8 cellular contexts compared by ENCODE assay signal in the genomic region with DNA sequence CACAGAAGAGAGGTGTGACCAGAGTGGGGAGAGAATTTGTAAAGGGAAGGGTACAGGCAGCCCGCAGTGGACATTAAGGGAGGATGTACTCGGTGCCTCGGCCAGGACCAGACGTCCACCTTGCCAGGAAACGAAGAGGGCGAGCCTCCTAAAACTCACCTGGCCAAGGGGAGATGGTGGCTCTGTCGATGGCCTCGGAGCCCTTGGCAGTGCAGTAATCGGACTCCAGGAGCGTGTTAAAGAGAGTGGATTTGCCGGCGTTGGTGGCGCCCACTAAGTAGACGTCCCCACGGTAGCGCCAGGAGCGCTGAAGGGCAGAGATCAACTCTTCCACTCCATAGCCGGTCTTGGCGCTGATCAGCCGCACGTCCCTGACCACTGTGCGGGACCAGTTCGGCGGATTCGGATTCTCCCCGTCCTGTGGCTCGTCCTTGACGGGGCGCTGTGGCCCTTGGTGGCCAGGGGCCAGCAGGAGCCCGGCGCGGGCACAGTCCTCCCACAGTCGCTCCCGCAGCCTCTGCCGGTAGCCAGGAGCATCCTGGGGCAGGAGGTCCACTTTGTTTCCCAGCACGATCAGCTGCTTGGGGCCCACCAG. TPM values are rescaled to one million over a fixed set of nuclear protein-coding genes. Genes with fewer than 3 reads are reported as not detected.
DNase-seq lines count a peak whose midpoint lies in the region; ATAC-seq, FAIRE-seq and TF ChIP-seq lines count a peak whose summit lies in the region.

No MANE protein-coding gene starts in this region.

- peak overlapping the region; percentile 92; the same call in 1 of the 2 replicates for H3K27ac ChIP-seq in GM12878 (ENCODE audit: control insufficient read depth, insufficient read depth)
- peak overlapping the region; percentile 80 to 89 for H3K27ac ChIP-seq in tibial artery

- BruUV-seq in Calu3 (replicated peaks; lab: Mats Ljungman, UMichigan) (no TSS peak), GM12878 (replicated peaks; lab: Mats Ljungman, UMichigan) (no TSS peak)

- H3K36me3 ChIP-seq in GM12878 (ENCODE audit: control insufficient read depth in 2 of 2, insufficient read depth in 2 of 2, low read length in 1 of 2): peaks cover 4 to 14% of the 10 kb centered on the region in 2 experiments; a peak in 3 of 4 replicates
- H3K36me3 ChIP-seq in tibial artery: peaks cover 27 to 32% (median 30%) of the 10 kb centered on the region in 3 donors

- TF ChIP-seq RAD21 in Ishikawa (IDR thresholded peaks at IDR 0.05; ENCODE audit: low read depth) (no peak), GM12878 (IDR thresholded peaks at IDR 0.05; ENCODE audit: insufficient read depth, low read depth, low read length) (no peak)

- CTCF ChIA-PET in Calu3 (lab: Charles Lee): interaction anchor here (0.5 kb wide), 1 partner anchor 69 kb away, joined by 9 read pairs; the partner anchor contains the start of gene REST
- CTCF ChIA-PET in GM12878 (lab: Yijun Ruan, JAX): interaction anchor here (1.1 to 1.7 kb wide), 2 partner anchors 16 to 65 kb away, joined by 4 to 6 read pairs; no protein-coding TSS in a partner anchor

- intact Hi-C loops in Calu3 (cut with micrococcal nuclease; ENCODE audit: unreplicated experiment) (no loop called here), GM12878 (cut with micrococcal nuclease; ENCODE audit: unreplicated experiment) (loop anchor here (5.0 kb wide), 1 partner anchor 1029 kb away; the partner anchor contains the start of gene CEP135), tibial artery (cut with DNase I; ENCODE audit: low total_unique reads) (loop anchor here (5.0 kb wide), 1 partner anchor 69 kb away; the partner anchor contains the start of gene REST)

- no peaks in the 10 kb centered on the region for H3K9me3 Mint-ChIP-seq in Calu3 (ENCODE audit: low read depth, unreplicated experiment)

- peak overlapping the region; percentile 98 for H3K4me3 Mint-ChIP-seq in Calu3 (ENCODE audit: low read depth, unreplicated experiment)

- peak overlapping the region; percentile 98 for H3K9ac ChIP-seq in GM12878 (ENCODE audit: control insufficient read depth, insufficient read depth, low read length)

- H3K4me3 ChIP-seq in GM12878 (peak overlapping the region; percentile 86), tibial artery (peak overlapping the region; percentile 75 to 97)

- H3K27ac Mint-ChIP-seq in Calu3 (ENCODE audit: unreplicated experiment): peak overlapping the region; percentile 84

- ATAC-seq in GM12878 (peak; percentile 1), left lobe of liver (peak; percentile 29), HG03039 (IDR thresholded peaks at IDR 0.05; ENCODE audit: unreplicated experiment) (no peak)

- peak overlapping the region; percentile 94 for H3K4me2 ChIP-seq in GM12878 (ENCODE audit: control insufficient read depth, insufficient read depth)

- peaks cover 6% of the 10 kb centered on the region; the same call in 1 of the 2 replicates for H4K20me1 ChIP-seq in GM12878 (ENCODE audit: control insufficient read depth, insufficient read depth)

- TF ChIP-seq CTCF in Calu3 (IDR thresholded peaks at IDR 0.05; ENCODE audit: unreplicated experiment) (no peak), GM12878 (IDR thresholded peaks at IDR 0.05 in 2 of 3, conservative IDR thresholded peaks at IDR 0.05 in 1 of 3; ENCODE audit: control insufficient read depth in 2 of 3, extremely low read depth in 1 of 3, insufficient read depth in 1 of 3, low read depth in 3 of 3, low read length in 3 of 3) (no peak), tibial artery (IDR thresholded peaks at IDR 0.05) (no peak)

- H3K27me3 ChIP-seq in GM12878 (replicated peaks in 1 of 2; ENCODE audit: control insufficient read depth in 2 of 2, insufficient read depth in 2 of 2, low read length in 1 of 2): no peaks in the 10 kb centered on the region
- no peaks in the 10 kb centered on the region for H3K27me3 ChIP-seq in tibial artery

- in situ Hi-C loops in GM12878 (cut with MboI): no loop called here

- peaks cover 2% of the 10 kb centered on the region for H3K4me1 Mint-ChIP-seq in Calu3 (ENCODE audit: low read depth, unreplicated experiment)

- POLR2A ChIA-PET in GM12878 (lab: Charles Lee): interaction anchor here (0.6 to 2.0 kb wide), 4 partner anchors 11 to 54 kb away, joined by 3 to 16 read pairs (median 6); no protein-coding TSS in a partner anchor

- FAIRE-seq in GM12878 (lab: Jason Lieb, UNC): no peak

- H3K4me1 ChIP-seq in GM12878 (ENCODE audit: control insufficient read depth, insufficient read depth, low read length) (peaks cover 4% of the 10 kb centered on the region), tibial artery (peaks cover 0 to 45% (median 39%) of the 10 kb centered on the region in 4 donors)

- H3K36me3 Mint-ChIP-seq in Calu3 (ENCODE audit: insufficient read depth, unreplicated experiment): peaks cover 71% of the 10 kb centered on the region

- TF ChIP-seq EP300 in Ishikawa (IDR thresholded peaks at IDR 0.05; ENCODE audit: borderline replicate concordance) (no peak), GM12878 (IDR thresholded peaks at IDR 0.05; ENCODE audit: borderline replicate concordance in 1 of 2, control insufficient read depth in 1 of 2, low read depth in 2 of 2, low read length in 2 of 2) (no peak)

- DNase-seq in Calu3 (peak; percentile 5), GM12878 (ENCODE audit: low read depth, low spot score) (no peak), left lobe of liver (ENCODE audit: low spot score) (no peak), tibial artery (no peak), NAMALWA (ENCODE audit: low spot score) (no peak), NCI-H1092 (lab: John Stamatoyannopoulos, UW) (no peak)

- H3K79me2 ChIP-seq in GM12878 (ENCODE audit: control insufficient read depth, insufficient read depth, low read length): peaks cover 64% of the 10 kb centered on the region

- no peak overlapping the region; the same call in 1 of the 2 replicates for H2AFZ ChIP-seq in GM12878 (ENCODE audit: control insufficient read depth, low read depth, low read length)

- H3K9me3 ChIP-seq in GM12878 (replicated peaks; ENCODE audit: control insufficient read depth, insufficient read depth, low read length) (peaks cover 14% of the 10 kb centered on the region), tibial artery (peaks cover 0 to 9% (median 0%) of the 10 kb centered on the region in 3 donors)

- no peaks in the 10 kb centered on the region for H3K27me3 Mint-ChIP-seq in Calu3 (ENCODE audit: unreplicated experiment)

- RAD21 ChIA-PET in GM12878 (lab: Charles Lee; ENCODE audit: unreplicated experiment): interaction anchor here (2.1 kb wide), 1 partner anchor 14 kb away, joined by 11 read pairs; no protein-coding TSS in a partner anchor

- SMC1A ChIA-PET in GM12878 (lab: Charles Lee; ENCODE audit: uncharacterized antibody, unreplicated experiment): interaction anchor here (2.6 kb wide), 1 partner anchor 14 kb away, joined by 14 read pairs; no protein-coding TSS in a partner anchor

- WGBS in GM12878 (ENCODE audit: insufficient coverage, insufficient replicate concordance, low lambda C conversion rate, missing lambda C conversion rate): 1% methylated on average over 36 of the region's 36 CpGs

- no peak for TF ChIP-seq POLR2A in GM12878 (IDR thresholded peaks at IDR 0.05; ENCODE audit: low read depth, low read length)

TF ChIP-seq in Ishikawa, 13 proteins besides CTCF, POLR2A, EP300 and RAD21 (continues in another document):
- peak; percentile 8; the same call in 1 of the 2 replicates for TF ChIP-seq MAX (IDR thresholded peaks at IDR 0.05)

TF ChIP-seq in GM12878, 131 proteins besides CTCF, POLR2A, EP300 and RAD21 (continues in another document):
- TF ChIP-seq MTA2 (IDR thresholded peaks at IDR 0.05; ENCODE audit: low read depth) (no peak), ATF7 (IDR thresholded peaks at IDR 0.05; ENCODE audit: low read depth) (no peak), ETV6 (conservative IDR thresholded peaks at IDR 0.05 in 1 of 2, IDR thresholded peaks at IDR 0.05 in 1 of 2; ENCODE audit: borderline replicate concordance in 1 of 2, low read depth in 1 of 2) (no peak)

RNA-seq across cellular contexts. Expression of gene NOA1, which starts 1.0 kb away (rescaled TPM):
- 14.2 and 16.4 TPM in 2 replicates for total RNA-seq in Calu3 (2022)
- 17.2 and 20.0 TPM in 2 replicates for total RNA-seq in GM12878 (2013; cell fraction: nucleolus; rRNA removed)
- total RNA-seq in GM12878 (2014; rRNA removed): 29.0 and 31.9 TPM in 2 replicates
- 15.1 and 16.0 TPM in 2 replicates for total RNA-seq in GM12878 (2014; rRNA removed; fragmentation: Illumina TruSeq; extraction: Trizol)
- total RNA-seq in GM12878 (2021): 31.6 and 34.0 TPM in 2 replicates
- polyA plus RNA-seq in GM12878 (2011; ENCODE audit: low read depth): 12.4 TPM
- polyA plus RNA-seq in GM12878 (2011; rRNA removed): 26.8 and 29.6 TPM in 2 replicates
- polyA plus RNA-seq in GM12878 (2011; cell fraction: cytosol; rRNA removed): 25.5 and 32.6 TPM in 2 replicates
- 31.1 and 35.1 TPM in 2 replicates for polyA plus RNA-seq in GM12878 (2011; cell fraction: nucleus; rRNA removed)
- polyA plus RNA-seq in GM12878 (2012): 20.8 and 27.2 TPM in 2 replicates
- polyA plus RNA-seq in GM12878 (2014; fragmentation: Illumina TruSeq; extraction: Trizol): 18.6 and 20.0 TPM in 2 replicates
- 1 to 10 TPM; 3.2 to 8.3 TPM for polyA plus RNA-seq in GM12878 (2014; fragmentation: Nextera tagmentation; extraction: Ambion mirVana)
- polyA plus RNA-seq in GM12878 (2014; rRNA removed): 28.5 and 31.5 TPM in 2 replicates
- 10 to 100 TPM; 16.4 to 16.5 TPM for polyA plus RNA-seq in GM12878 (2016; fragmentation: Nextera tagmentation; extraction: Ambion mirVana)
- 19.0 and 22.2 TPM in 2 replicates for polyA minus RNA-seq in GM12878 (2011; rRNA and poly(A)+ RNA removed)
- polyA minus RNA-seq in GM12878 (2011; cell fraction: cytosol; rRNA and poly(A)+ RNA removed): 12.8 and 13.3 TPM in 2 replicates
- 12.7 and 19.3 TPM in 2 replicates for polyA minus RNA-seq in GM12878 (2011; cell fraction: nucleus; rRNA and poly(A)+ RNA removed)
- total RNA-seq in left lobe of liver: 6.4 TPM

RNA-seq across cellular contexts. Expression of gene POLR2B, which starts 2.3 kb away (rescaled TPM):
- total RNA-seq in Calu3 (2022) (74.4 and 83.8 TPM in 2 replicates), GM12878 (2014; rRNA removed) (85.9 and 109 TPM in 2 replicates), GM12878 (2014; rRNA removed; fragmentation: Illumina TruSeq; extraction: Trizol) (117 and 120 TPM in 2 replicates), GM12878 (2021) (101 and 103 TPM in 2 replicates), left lobe of liver (24.2 TPM)
- 155 and 180 TPM in 2 replicates for total RNA-seq in GM12878 (2013; cell fraction: nucleolus; rRNA removed)
- polyA plus RNA-seq in GM12878 (2011; ENCODE audit: low read depth): 45.0 TPM
- polyA plus RNA-seq in GM12878 (2011; rRNA removed) (183 and 225 TPM in 2 replicates), GM12878 (2014; fragmentation: Illumina TruSeq; extraction: Trizol) (113 and 144 TPM in 2 replicates), GM12878 (2014; fragmentation: Nextera tagmentation; extraction: Ambion mirVana) (10 to 100 TPM; 46.0 to 60.9 TPM), GM12878 (2014; rRNA removed) (85.2 and 110 TPM in 2 replicates), GM12878 (2016; fragmentation: Nextera tagmentation; extraction: Ambion mirVana) (10 to 100 TPM; 89.3 to 95.2 TPM)
- 63.6 and 63.9 TPM in 2 replicates for polyA plus RNA-seq in GM12878 (2011; cell fraction: cytosol; rRNA removed)
- polyA plus RNA-seq in GM12878 (2011; cell fraction: nucleus; rRNA removed): 223 and 246 TPM in 2 replicates
- polyA plus RNA-seq in GM12878 (2012): 68.0 and 75.6 TPM in 2 replicates
- 68.0 and 153 TPM in 2 replicates for polyA minus RNA-seq in GM12878 (2011; rRNA and poly(A)+ RNA removed)
- 35.5 and 39.4 TPM in 2 replicates for polyA minus RNA-seq in GM12878 (2011; cell fraction: cytosol; rRNA and poly(A)+ RNA removed)
- 39.7 and 72.2 TPM in 2 replicates for polyA minus RNA-seq in GM12878 (2011; cell fraction: nucleus; rRNA and poly(A)+ RNA removed)
